8 cellular contexts compared by ENCODE assay signal in genomic region chr1:64505232-64505943, GRCh38. TPM values are rescaled to one million over a fixed set of nuclear protein-coding genes. Genes with fewer than 3 reads are reported as not detected.
DNase-seq lines count a peak whose midpoint lies in the region; ATAC-seq lines count a peak whose summit lies in the region.

No MANE protein-coding gene starts in this region.

- H3K4me3 Mint-ChIP-seq in activated CD4-positive, alpha-beta T cell treated with anti-CD3 and anti-CD28 coated beads, Interleukin-2, amount 10 ng/mL, durations not matched to agents 24 days and 14 days, result peak overlapping the region; percentile 82

- H3K27me3 Mint-ChIP-seq in activated CD4-positive, alpha-beta T cell treated with anti-CD3 and anti-CD28 coated beads, Interleukin-2, amount 10 ng/mL, durations not matched to agents 24 days and 14 days, result peaks cover 27% of the 10 kb centered on the region

- no peaks in the 10 kb centered on the region for H3K36me3 Mint-ChIP-seq in activated CD4-positive, alpha-beta T cell treated with anti-CD3 and anti-CD28 coated beads, Interleukin-2, amount 10 ng/mL, durations not matched to agents 24 days and 14 days (ENCODE audit: low read depth)

- H3K9me3 Mint-ChIP-seq in activated CD4-positive, alpha-beta T cell treated with anti-CD3 and anti-CD28 coated beads, Interleukin-2, amount 10 ng/mL, durations not matched to agents 24 days and 14 days, result no peaks in the 10 kb centered on the region

- H3K4me1 Mint-ChIP-seq in activated CD4-positive, alpha-beta T cell treated with anti-CD3 and anti-CD28 coated beads, Interleukin-2, amount 10 ng/mL, durations not matched to agents 24 days and 14 days, result peaks cover 11% of the 10 kb centered on the region

- peak; percentile 60 for ATAC-seq in stimulated activated naive CD8-positive, alpha-beta T cell treated with anti-CD3 and anti-CD28 coated beads, Interleukin-15, Interleukin-2, amounts not matched to agents 100 U/mL and 50 U/mL, for 24 hours

- peaks cover 11% of the 10 kb centered on the region for H3K4me1 ChIP-seq in mononuclear cell (ENCODE audit: insufficient read depth, low read length)

- H3K9me3 ChIP-seq in mononuclear cell (ENCODE audit: low read depth, low read length), result no peaks in the 10 kb centered on the region

- intact Hi-C loops in activated CD4-positive, alpha-beta T cell treated with anti-CD3 and anti-CD28 coated beads, Interleukin-2, amount 10 ng/mL, durations not matched to agents 24 days and 14 days (cut with micrococcal nuclease), result no loop called here

- peak overlapping the region; percentile 24 for H3K4me3 ChIP-seq in mononuclear cell (ENCODE audit: low read length)

- peaks cover 3% of the 10 kb centered on the region for H3K27me3 ChIP-seq in mononuclear cell (ENCODE audit: insufficient read depth, low read length)

- peak overlapping the region; percentile 48 for H3K27ac Mint-ChIP-seq in activated CD4-positive, alpha-beta T cell treated with anti-CD3 and anti-CD28 coated beads, Interleukin-2, amount 10 ng/mL, durations not matched to agents 24 days and 14 days

- DNase-seq in NCI-H1417 (lab: John Stamatoyannopoulos, UW) (peak in 2 of 3 experiments; percentile 63 to 76), NCI-H1417 treated with DMSO at 0.1 percent for 48 hours (lab: John Stamatoyannopoulos, UW) (no peak), UCSD-AML1 (lab: John Stamatoyannopoulos, UW; ENCODE audit: unreplicated experiment) (no peak), cortex of kidney (lab: John Stamatoyannopoulos, UW) (no peak)
- DNase-seq in activated CD4-positive, alpha-beta T cell treated with anti-CD3 and anti-CD28 coated beads, Interleukin-2, amount 10 ng/mL, durations not matched to agents 24 days and 14 days, result peak; percentile 74
- DNase-seq in effector CD8-positive, alpha-beta T cell (lab: John Stamatoyannopoulos, UW), result peak; percentile 51
- DNase-seq in stimulated activated naive CD8-positive, alpha-beta T cell treated with anti-CD3 and anti-CD28 coated beads, Interleukin-15, Interleukin-2, amounts not matched to agents 100 U/mL and 50 U/mL, for 24 hours, result peak; percentile 63

RNA-seq across cellular contexts. Expression of gene CACHD1, which starts 35.5 kb away (rescaled TPM):
- 0.14 and 0.23 TPM in 2 replicates for total RNA-seq in activated CD4-positive, alpha-beta T cell treated with anti-CD3 and anti-CD28 coated beads, Interleukin-2, amount 10 ng/mL, durations not matched to agents 24 days and 14 days
- 1.4 TPM for total RNA-seq in mononuclear cell

Comparison
In these comparisons a context has a peak if more than half of its experiments do, and no peak if none do; other contexts are left out.
1. DNase-seq: peak in NCI-H1417 (2 of 3), activated CD4-positive, alpha-beta T cell treated with anti-CD3 and anti-CD28 coated beads, Interleukin-2, amount 10 ng/mL, durations not matched to agents 24 days and 14 days (single experiment), effector CD8-positive, alpha-beta T cell (single experiment) and stimulated activated naive CD8-positive, alpha-beta T cell treated with anti-CD3 and anti-CD28 coated beads, Interleukin-15, Interleukin-2, amounts not matched to agents 100 U/mL and 50 U/mL, for 24 hours (single experiment); none in NCI-H1417 treated with DMSO at 0.1 percent for 48 hours (single experiment), UCSD-AML1 (single experiment) and cortex of kidney (single experiment).